8 cellular contexts compared by ENCODE assay signal in genomic region chr17:66191607-66192377, GRCh38. TPM values are rescaled to one million over a fixed set of nuclear protein-coding genes. Genes with fewer than 3 reads are reported as not detected.
DNase-seq lines count a peak whose midpoint lies in the region; ATAC-seq and TF ChIP-seq lines count a peak whose summit lies in the region.

Gene CEP112, minus strand, starts transcription at chr17:66192133.

- H3K4me1 ChIP-seq in lung (ENCODE audit: control insufficient read depth in 2 of 2, insufficient read depth in 2 of 2, low read length in 2 of 2): peaks cover 0 to 5% of the 10 kb centered on the region in 2 donors

- TF ChIP-seq CTCF in lung (IDR thresholded peaks at IDR 0.05; ENCODE audit: control extremely low read depth, extremely low read depth): no peak

- DNase-seq in NCI-H2029 (lab: John Stamatoyannopoulos, UW) (peak; percentile 52), NCI-H2029 treated with DMSO at 0.1 percent for 48 hours (lab: John Stamatoyannopoulos, UW) (no peak), NCI-H69 (lab: John Stamatoyannopoulos, UW) (peak; percentile 95), lung (ENCODE audit: low spot score) (peak; percentile 73)
- DNase-seq in activated CD8-positive, alpha-beta T cell treated with anti-CD3 and anti-CD28 coated beads, Interleukin-2, amount 10 ng/mL, durations not matched to agents 7 days and 5 days: peak; percentile 91
- DNase-seq in effector CD4-positive, alpha-beta T cell: peak; percentile 87
- DNase-seq in stimulated activated CD4-positive, alpha-beta T cell treated with anti-CD3 and anti-CD28 coated beads, TNF-alpha, amount 100 ng/mL, for 24 hours (ENCODE audit: low read depth in 3 of 3): peak; percentile 55 to 82 (median 60)

- peak; percentile 60 for ATAC-seq in HG03442 (IDR thresholded peaks at IDR 0.05; ENCODE audit: unreplicated experiment)
- peak; percentile 84 for ATAC-seq in activated CD8-positive, alpha-beta T cell treated with anti-CD3 and anti-CD28 coated beads, Interleukin-2, amount 10 ng/mL, durations not matched to agents 7 days and 5 days
- ATAC-seq in lung (ENCODE audit: insufficient read depth, low FRiP score): peak; percentile 84

- peak within 1 kb of the TSS; percentile 62 to 76 for H3K27ac ChIP-seq in lung (ENCODE audit: low read depth in 1 of 2, low read length in 1 of 2)

- no peaks in the 10 kb centered on the region for H3K27me3 Mint-ChIP-seq in activated CD8-positive, alpha-beta T cell treated with anti-CD3 and anti-CD28 coated beads, Interleukin-2, amount 10 ng/mL, durations not matched to agents 7 days and 5 days (ENCODE audit: low read depth)

- CTCF ChIA-PET in activated CD8-positive, alpha-beta T cell treated with anti-CD3 and anti-CD28 coated beads, Interleukin-2, amount 10 ng/mL, durations not matched to agents 7 days and 5 days (lab: Charles Lee): interaction anchor here (0.9 kb wide), 1 partner anchor 9 kb away, joined by 4 read pairs; no protein-coding TSS in a partner anchor

- no peaks in the 10 kb centered on the region for H3K36me3 ChIP-seq in lung (ENCODE audit: control insufficient read depth in 2 of 2, insufficient read depth in 2 of 2, low read length in 2 of 2)

- H3K4me3 ChIP-seq in lung: peak within 1 kb of the TSS; percentile 68

- H3K27ac Mint-ChIP-seq in activated CD8-positive, alpha-beta T cell treated with anti-CD3 and anti-CD28 coated beads, Interleukin-2, amount 10 ng/mL, durations not matched to agents 7 days and 5 days: peak within 1 kb of the TSS; percentile 60

- no peaks in the 10 kb centered on the region for H3K9me3 ChIP-seq in lung (ENCODE audit: control insufficient read depth in 2 of 2, insufficient read depth in 1 of 2, low read length in 1 of 2)

- H3K4me1 Mint-ChIP-seq in activated CD8-positive, alpha-beta T cell treated with anti-CD3 and anti-CD28 coated beads, Interleukin-2, amount 10 ng/mL, durations not matched to agents 7 days and 5 days (ENCODE audit: low read depth): peaks cover 17% of the 10 kb centered on the region

- peak within 1 kb of the TSS; percentile 80 for H3K4me3 Mint-ChIP-seq in activated CD8-positive, alpha-beta T cell treated with anti-CD3 and anti-CD28 coated beads, Interleukin-2, amount 10 ng/mL, durations not matched to agents 7 days and 5 days

- H3K9me3 Mint-ChIP-seq in activated CD8-positive, alpha-beta T cell treated with anti-CD3 and anti-CD28 coated beads, Interleukin-2, amount 10 ng/mL, durations not matched to agents 7 days and 5 days (ENCODE audit: insufficient read depth): no peaks in the 10 kb centered on the region

- no peaks in the 10 kb centered on the region for H3K27me3 ChIP-seq in lung (ENCODE audit: control insufficient read depth, insufficient read depth)

- H3K36me3 Mint-ChIP-seq in activated CD8-positive, alpha-beta T cell treated with anti-CD3 and anti-CD28 coated beads, Interleukin-2, amount 10 ng/mL, durations not matched to agents 7 days and 5 days (ENCODE audit: low read depth): no peaks in the 10 kb centered on the region

- WGBS in lung, 2 donors: 1% methylated on average over 76 to 81 of the region's 81 CpGs

- POLR2A ChIA-PET in activated CD8-positive, alpha-beta T cell treated with anti-CD3 and anti-CD28 coated beads, Interleukin-2, amount 10 ng/mL, durations not matched to agents 7 days and 5 days (lab: Charles Lee): no interaction called here

RNA-seq across cellular contexts. Expression of gene CEP112, which starts in this region (rescaled TPM):
- 1 to 10 TPM; 2.3 to 2.7 TPM for total RNA-seq in activated CD8-positive, alpha-beta T cell treated with anti-CD3 and anti-CD28 coated beads, Interleukin-2, amount 10 ng/mL, durations not matched to agents 7 days and 5 days
- total RNA-seq in lung: 10 to 100 TPM; 24.2 to 32.9 TPM
- polyA plus RNA-seq in lung: 10 to 100 TPM in 1 of 2 donors, 1 to 10 TPM in 1; 5.9 to 13.4 TPM

Comparison
In these comparisons a context has a peak if more than half of its experiments do, and no peak if none do; other contexts are left out.
1. RNA of gene CEP112 (total RNA-seq): 24.2 to 32.9 TPM in lung; 2.3 to 2.7 TPM in activated CD8-positive, alpha-beta T cell treated with anti-CD3 and anti-CD28 coated beads, Interleukin-2, amount 10 ng/mL, durations not matched to agents 7 days and 5 days; every median in the first group is over 4 times any median in the second.
2. Peak in every context shown above with its lines, with median percentiles within 50 percentile points of each other: ATAC-seq.